ENCODE assay signal across 1 cellular context in genomic region chr11:126339866-126340434, GRCh38.
TF ChIP-seq lines count a peak whose summit lies in the region.

No MANE protein-coding gene starts in this region.

TF ChIP-seq in GM12878, 131 proteins besides CTCF, POLR2A, EP300 and RAD21:
- TF ChIP-seq, protein P1, sequence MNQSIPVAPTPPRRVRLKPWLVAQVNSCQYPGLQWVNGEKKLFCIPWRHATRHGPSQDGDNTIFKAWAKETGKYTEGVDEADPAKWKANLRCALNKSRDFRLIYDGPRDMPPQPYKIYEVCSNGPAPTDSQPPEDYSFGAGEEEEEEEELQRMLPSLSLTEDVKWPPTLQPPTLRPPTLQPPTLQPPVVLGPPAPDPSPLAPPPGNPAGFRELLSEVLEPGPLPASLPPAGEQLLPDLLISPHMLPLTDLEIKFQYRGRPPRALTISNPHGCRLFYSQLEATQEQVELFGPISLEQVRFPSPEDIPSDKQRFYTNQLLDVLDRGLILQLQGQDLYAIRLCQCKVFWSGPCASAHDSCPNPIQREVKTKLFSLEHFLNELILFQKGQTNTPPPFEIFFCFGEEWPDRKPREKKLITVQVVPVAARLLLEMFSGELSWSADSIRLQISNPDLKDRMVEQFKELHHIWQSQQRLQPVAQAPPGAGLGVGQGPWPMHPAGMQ (IDR thresholded peaks at IDR 0.05; ENCODE audit: borderline replicate concordance), result no peak
